2 cellular contexts compared by ENCODE assay signal in the genomic region with DNA sequence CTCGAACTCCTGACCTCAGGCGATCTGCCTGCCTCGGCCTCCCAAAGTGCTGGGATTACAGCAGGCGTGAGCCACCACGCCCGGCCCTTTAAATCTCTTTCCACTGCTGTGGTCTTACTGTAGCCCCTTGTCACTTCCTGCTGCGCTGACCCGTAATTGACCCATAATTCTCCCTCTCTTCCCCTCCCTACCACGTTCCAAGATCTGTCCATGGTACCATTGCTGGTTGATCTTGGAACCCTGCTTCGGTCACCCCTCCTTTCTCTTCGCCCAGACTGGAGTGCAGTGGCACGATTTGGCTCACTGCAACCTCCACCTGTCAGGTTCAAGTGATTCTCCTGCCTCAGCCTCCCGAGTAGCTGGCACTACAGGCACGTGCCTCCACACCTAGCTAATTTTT.
TF ChIP-seq lines count a peak whose summit lies in the region.

No MANE protein-coding gene starts in this region.

TF ChIP-seq in HEK293, 187 proteins besides CTCF, POLR2A, EP300 and RAD21:
- TF ChIP-seq, protein P1, sequence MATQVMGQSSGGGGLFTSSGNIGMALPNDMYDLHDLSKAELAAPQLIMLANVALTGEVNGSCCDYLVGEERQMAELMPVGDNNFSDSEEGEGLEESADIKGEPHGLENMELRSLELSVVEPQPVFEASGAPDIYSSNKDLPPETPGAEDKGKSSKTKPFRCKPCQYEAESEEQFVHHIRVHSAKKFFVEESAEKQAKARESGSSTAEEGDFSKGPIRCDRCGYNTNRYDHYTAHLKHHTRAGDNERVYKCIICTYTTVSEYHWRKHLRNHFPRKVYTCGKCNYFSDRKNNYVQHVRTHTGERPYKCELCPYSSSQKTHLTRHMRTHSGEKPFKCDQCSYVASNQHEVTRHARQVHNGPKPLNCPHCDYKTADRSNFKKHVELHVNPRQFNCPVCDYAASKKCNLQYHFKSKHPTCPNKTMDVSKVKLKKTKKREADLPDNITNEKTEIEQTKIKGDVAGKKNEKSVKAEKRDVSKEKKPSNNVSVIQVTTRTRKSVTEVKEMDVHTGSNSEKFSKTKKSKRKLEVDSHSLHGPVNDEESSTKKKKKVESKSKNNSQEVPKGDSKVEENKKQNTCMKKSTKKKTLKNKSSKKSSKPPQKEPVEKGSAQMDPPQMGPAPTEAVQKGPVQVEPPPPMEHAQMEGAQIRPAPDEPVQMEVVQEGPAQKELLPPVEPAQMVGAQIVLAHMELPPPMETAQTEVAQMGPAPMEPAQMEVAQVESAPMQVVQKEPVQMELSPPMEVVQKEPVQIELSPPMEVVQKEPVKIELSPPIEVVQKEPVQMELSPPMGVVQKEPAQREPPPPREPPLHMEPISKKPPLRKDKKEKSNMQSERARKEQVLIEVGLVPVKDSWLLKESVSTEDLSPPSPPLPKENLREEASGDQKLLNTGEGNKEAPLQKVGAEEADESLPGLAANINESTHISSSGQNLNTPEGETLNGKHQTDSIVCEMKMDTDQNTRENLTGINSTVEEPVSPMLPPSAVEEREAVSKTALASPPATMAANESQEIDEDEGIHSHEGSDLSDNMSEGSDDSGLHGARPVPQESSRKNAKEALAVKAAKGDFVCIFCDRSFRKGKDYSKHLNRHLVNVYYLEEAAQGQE (tag by site-specific recombination; IDR thresholded peaks at IDR 0.05) = peak; percentile 96
- TF ChIP-seq ZNF426 (tag by site-specific recombination; IDR thresholded peaks at IDR 0.05) = no peak
TF ChIP-seq in HEK293: peak in this region for 1.

TF ChIP-seq in liver, 16 proteins besides CTCF, POLR2A, EP300 and RAD21:
- no peak for TF ChIP-seq NR2F2 (IDR thresholded peaks at IDR 0.05)
- TF ChIP-seq, protein P1 (IDR thresholded peaks at IDR 0.05) = peak; percentile 96
- TF ChIP-seq, protein P2, sequence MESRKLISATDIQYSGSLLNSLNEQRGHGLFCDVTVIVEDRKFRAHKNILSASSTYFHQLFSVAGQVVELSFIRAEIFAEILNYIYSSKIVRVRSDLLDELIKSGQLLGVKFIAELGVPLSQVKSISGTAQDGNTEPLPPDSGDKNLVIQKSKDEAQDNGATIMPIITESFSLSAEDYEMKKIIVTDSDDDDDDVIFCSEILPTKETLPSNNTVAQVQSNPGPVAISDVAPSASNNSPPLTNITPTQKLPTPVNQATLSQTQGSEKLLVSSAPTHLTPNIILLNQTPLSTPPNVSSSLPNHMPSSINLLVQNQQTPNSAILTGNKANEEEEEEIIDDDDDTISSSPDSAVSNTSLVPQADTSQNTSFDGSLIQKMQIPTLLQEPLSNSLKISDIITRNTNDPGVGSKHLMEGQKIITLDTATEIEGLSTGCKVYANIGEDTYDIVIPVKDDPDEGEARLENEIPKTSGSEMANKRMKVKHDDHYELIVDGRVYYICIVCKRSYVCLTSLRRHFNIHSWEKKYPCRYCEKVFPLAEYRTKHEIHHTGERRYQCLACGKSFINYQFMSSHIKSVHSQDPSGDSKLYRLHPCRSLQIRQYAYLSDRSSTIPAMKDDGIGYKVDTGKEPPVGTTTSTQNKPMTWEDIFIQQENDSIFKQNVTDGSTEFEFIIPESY (IDR thresholded peaks at IDR 0.05) = no peak
